ENCODE assay signal across 8 cellular contexts in the genomic region with DNA sequence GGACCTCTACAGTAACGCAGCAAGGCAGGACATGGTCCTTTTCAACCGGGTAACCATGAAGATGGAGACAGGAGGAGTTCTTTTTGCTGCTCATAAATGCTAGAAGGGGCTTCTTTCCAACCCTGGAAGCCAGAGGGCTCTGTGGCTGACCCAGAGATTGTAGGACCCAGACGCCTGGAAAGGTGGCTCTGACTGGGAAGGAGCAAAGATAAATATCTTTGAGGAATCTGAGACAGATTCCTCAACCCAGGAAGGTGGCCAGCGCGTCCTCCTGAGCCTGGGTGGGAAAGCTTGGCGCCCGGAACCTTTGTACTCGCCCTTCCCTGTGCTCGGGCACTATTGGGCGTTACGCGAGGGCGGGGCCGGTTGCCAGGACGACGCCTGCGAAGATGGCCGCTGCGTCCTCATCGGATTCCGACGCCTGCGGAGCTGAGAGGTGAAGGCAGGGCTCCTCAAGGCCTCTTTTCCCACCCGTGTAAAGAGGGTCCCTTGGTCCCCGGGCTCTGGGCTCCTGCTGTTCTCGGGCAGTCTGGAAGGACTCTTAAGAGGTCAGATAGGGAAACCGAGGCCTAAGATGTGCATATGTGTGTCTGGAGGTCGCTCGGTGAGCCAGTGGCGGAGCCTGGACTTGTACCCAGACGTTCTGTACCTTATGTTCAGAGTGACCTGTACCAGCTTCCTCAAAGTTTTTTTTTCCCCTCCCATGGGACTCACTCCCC. TPM values are rescaled to one million over a fixed set of nuclear protein-coding genes. Genes with fewer than 3 reads are reported as not detected.
DNase-seq lines count a peak whose midpoint lies in the region; ATAC-seq and TF ChIP-seq lines count a peak whose summit lies in the region.

A gene (plus strand): TSS at position 365 of the 719 bp plus-strand sequence. CDS start 25 bp downstream, at position 390.

- peaks cover 23% of the 10 kb centered on the region for H3K79me2 ChIP-seq in smooth muscle cell (ENCODE audit: low read depth)

- H3K27me3 ChIP-seq in breast epithelium (no peaks in the 10 kb centered on the region), smooth muscle cell (ENCODE audit: low read depth) (no peaks in the 10 kb centered on the region)

- peak within 1 kb of the TSS; percentile 89 for H3K9ac ChIP-seq in smooth muscle cell (ENCODE audit: low read depth)

- H3K4me1 Mint-ChIP-seq in immature natural killer cell, result peaks cover 14 to 17% of the 10 kb centered on the region in 2 donors

- H4K20me1 ChIP-seq in smooth muscle cell (ENCODE audit: low read depth), result no peaks in the 10 kb centered on the region

- peaks cover 0 to 2% (median 0%) of the 10 kb centered on the region in 3 donors for H3K27me3 Mint-ChIP-seq in immature natural killer cell (ENCODE audit: low read depth in 3 of 3)

- no peaks in the 10 kb centered on the region for H3K9me3 Mint-ChIP-seq in immature natural killer cell

- TF ChIP-seq CTCF in GM13977 (IDR thresholded peaks at IDR 0.05; ENCODE audit: extremely low read depth, insufficient read depth, missing control alignments) (no peak), WI38 (IDR thresholded peaks at IDR 0.05; ENCODE audit: low read depth, low read length) (no peak), breast epithelium (IDR thresholded peaks at IDR 0.05) (no peak), smooth muscle cell (IDR thresholded peaks at IDR 0.05; ENCODE audit: borderline replicate concordance, insufficient read depth, poor library complexity, severe bottlenecking) (no peak)

- intact Hi-C loops in breast epithelium (cut with DNase I; ENCODE audit: low total_unique reads), result no loop called here

- peak within 1 kb of the TSS; percentile 97 for H2AFZ ChIP-seq in smooth muscle cell (ENCODE audit: low read depth)

- ATAC-seq in HG02973 (IDR thresholded peaks at IDR 0.05; ENCODE audit: unreplicated experiment) (peak; percentile 70), GM19023 (IDR thresholded peaks at IDR 0.05; ENCODE audit: unreplicated experiment) (no peak)

- H3K27ac ChIP-seq in breast epithelium (peak within 1 kb of the TSS; percentile 56 to 69), smooth muscle cell (ENCODE audit: low read depth) (peak within 1 kb of the TSS; percentile 65)

- WGBS in smooth muscle cell (ENCODE audit: low lambda C conversion rate), result 3% methylated on average over 31 of the region's 31 CpGs

- peak within 1 kb of the TSS; percentile 83 for H3K4me3 ChIP-seq in WI38 (ENCODE audit: low read depth, low read length)
- peak within 1 kb of the TSS; percentile 76 to 89 (median 78) for H3K4me3 ChIP-seq in breast epithelium
- peak within 1 kb of the TSS; percentile 100 for H3K4me3 ChIP-seq in smooth muscle cell

- peak within 1 kb of the TSS; percentile 84 to 89 (median 88) for H3K4me3 Mint-ChIP-seq in immature natural killer cell

- peaks cover 4 to 13% (median 4%) of the 10 kb centered on the region in 3 donors for H3K36me3 Mint-ChIP-seq in immature natural killer cell

- H3K4me1 ChIP-seq in breast epithelium, result no peaks in the 10 kb centered on the region
- peaks cover 8% of the 10 kb centered on the region for H3K4me1 ChIP-seq in smooth muscle cell (ENCODE audit: low read depth)

- peak within 1 kb of the TSS; percentile 18 to 72 (median 56) for H3K27ac Mint-ChIP-seq in immature natural killer cell

- no peaks in the 10 kb centered on the region for H3K9me3 ChIP-seq in breast epithelium
- H3K9me3 ChIP-seq in smooth muscle cell (replicated peaks; ENCODE audit: low read depth), result no peaks in the 10 kb centered on the region

- in situ Hi-C loops in GM13977 (cut with MboI; ENCODE audit: low pct_unique_long_range_greater_than_20kb, low sequenced_read_pairs, unreplicated experiment), result no loop called here

- H3K36me3 ChIP-seq in breast epithelium (no peaks in the 10 kb centered on the region), smooth muscle cell (ENCODE audit: low read depth) (no peaks in the 10 kb centered on the region)

- no peaks in the 10 kb centered on the region for H3F3A ChIP-seq in smooth muscle cell (ENCODE audit: low read depth)

- no peak for TF ChIP-seq POLR2A in breast epithelium (IDR thresholded peaks at IDR 0.05)

- DNase-seq in GM13977 (ENCODE audit: low spot score) (peak; percentile 89), NCI-H2171 treated with DMSO at 0.1 percent for 48 hours (lab: John Stamatoyannopoulos, UW) (peak; percentile 77), breast epithelium (ENCODE audit: low spot score in 2 of 2) (peak; percentile 76 to 89), immature natural killer cell (peak; percentile 67 to 75 (median 71)), smooth muscle cell (lab: John Stamatoyannopoulos, UW; ENCODE audit: unreplicated experiment) (peak; percentile 36)

- H3K4me2 ChIP-seq in smooth muscle cell, result peak within 1 kb of the TSS; percentile 100

RNA-seq across cellular contexts. Expression of the gene that starts here (rescaled TPM):
- total RNA-seq in breast epithelium, result 10 to 100 TPM; 51.5 to 79.5 (median 63.8) TPM
- 1 to 10 TPM; 5.3 to 8.3 (median 6.2) TPM for polyA plus RNA-seq in immature natural killer cell
- 25.9 and 30.1 TPM in 2 replicates for total RNA-seq in smooth muscle cell
- polyA plus RNA-seq in smooth muscle cell, result 13.0 and 15.6 TPM in 2 replicates

Comparison
In these comparisons a context has a peak if more than half of its experiments do, and no peak if none do; other contexts are left out.
1. DNase-seq: peak in every context shown above with its lines; median percentile 89 in GM13977; 82 in breast epithelium; 77 in NCI-H2171 treated with DMSO at 0.1 percent for 48 hours; 71 in immature natural killer cell; 36 in smooth muscle cell.